Comparison of ENCODE assay signal across 28 cellular contexts in the genomic region with DNA sequence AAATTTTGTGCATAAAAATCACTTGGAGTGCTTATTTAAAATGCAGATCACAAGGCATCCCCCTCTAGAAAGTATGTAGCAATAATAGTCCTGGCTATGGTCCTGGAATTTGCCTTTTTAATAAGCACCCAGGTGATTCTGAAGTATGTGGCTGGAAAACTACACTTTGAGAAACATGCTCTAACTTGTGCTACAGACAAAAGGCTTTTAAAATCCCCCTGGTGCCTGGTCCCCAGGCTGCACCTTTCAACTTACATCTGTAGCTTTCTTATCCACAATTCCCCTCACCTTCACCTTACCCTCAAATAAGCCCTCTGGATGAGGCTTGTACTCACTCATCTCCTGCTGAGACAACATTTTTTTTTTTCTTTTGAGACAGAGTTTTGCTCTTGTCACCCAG. TPM values are rescaled to one million over a fixed set of nuclear protein-coding genes. Genes with fewer than 3 reads are reported as not detected.
"Had no signal": no experiment of that assay in that cellular context is flagged by ENCODE, and none has a peak within 500 bp of the region (broad histone marks: within the 10 kb centered on the region; RNA-seq: fewer than 3 reads in every experiment).

No MANE protein-coding gene starts in this region.

- DNase-seq: effector CD4-positive, alpha-beta T cell; glutamatergic neuron; immature natural killer cell; kidney; left cardiac atrium; left ventricle myocardium inferior; mesendoderm; naive thymus-derived CD4-positive, alpha-beta T cell; nephron progenitor cell; posterior cingulate gyrus; small intestine; stimulated activated CD4-positive, alpha-beta T cell treated with anti-CD3 and anti-CD28 coated beads, Interleukin-12 subunit alpha, Interleukin-12 subunit beta, amount 100 ng/mL, for 4 hours; stimulated activated naive CD4-positive, alpha-beta T cell; stomach; substantia nigra; transverse colon had no signal

- H3K36me3 ChIP-seq: gastroesophageal sphincter, left ventricle myocardium inferior, right atrium auricular region, stomach, thoracic aorta, transverse colon had no signal

- H3K27me3 ChIP-seq: esophagus muscularis mucosa, gastroesophageal sphincter, right atrium auricular region, stomach, transverse colon had no signal

- H3K9me3 ChIP-seq: esophagus muscularis mucosa, gastroesophageal sphincter, left ventricle myocardium inferior, right atrium auricular region, stomach, thoracic aorta, transverse colon had no signal

- H3K4me3 ChIP-seq: coronary artery, esophagus muscularis mucosa, gastroesophageal sphincter, left ventricle myocardium inferior, lung, right atrium auricular region, stomach, thoracic aorta, transverse colon had no signal

- H3K4me1 ChIP-seq: gastroesophageal sphincter, right atrium auricular region, stomach, transverse colon had no signal

- H3K27ac ChIP-seq: coronary artery, esophagus muscularis mucosa, gastroesophageal sphincter, left ventricle myocardium inferior, right atrium auricular region, stomach, thoracic aorta, transverse colon had no signal

- ATAC-seq: gastroesophageal sphincter; left cardiac atrium; naive thymus-derived CD4-positive, alpha-beta T cell had no signal

RNA-seq across cellular contexts. Expression of a gene that starts 21.1 kb away (rescaled TPM):
- total RNA-seq: dermis microvascular lymphatic vessel endothelial cell; fibroblast of villous mesenchyme; kidney; mononuclear cell; naive thymus-derived CD4-positive, alpha-beta T cell; osteocyte; thoracic aorta; ureter had no signal
- polyA plus RNA-seq: immature natural killer cell; naive thymus-derived CD4-positive, alpha-beta T cell had no signal

RNA-seq across cellular contexts. Expression of a gene that starts 59.7 kb away (rescaled TPM):
- total RNA-seq: chondrocyte; esophagus muscularis mucosa; fibroblast of villous mesenchyme; kidney; left ventricle myocardium inferior; naive thymus-derived CD4-positive, alpha-beta T cell; osteocyte; right atrium auricular region; thoracic aorta; transverse colon had no signal
- polyA plus RNA-seq: immature natural killer cell; naive thymus-derived CD4-positive, alpha-beta T cell had no signal
